In the genomic region with DNA sequence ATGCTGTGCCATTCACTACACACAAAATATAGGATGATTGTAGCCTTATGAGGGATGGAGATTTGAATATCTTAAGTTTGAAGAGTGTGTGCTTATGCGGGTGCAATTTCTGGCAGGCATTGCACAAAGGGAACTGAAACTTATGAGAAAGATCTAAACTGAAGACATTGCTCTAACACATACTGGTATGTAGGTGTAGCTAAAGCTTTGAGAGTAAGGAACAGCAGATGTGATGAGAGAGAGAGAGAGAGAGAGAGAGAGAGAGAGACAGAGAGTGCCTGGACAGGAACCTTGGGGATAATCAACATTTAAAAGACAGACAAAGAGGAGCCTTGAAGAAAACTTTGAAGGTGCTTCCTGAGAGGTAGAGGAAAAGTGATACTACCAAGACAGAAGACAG, we compare ENCODE assay signal across 15 cellular contexts.
DNase-seq lines count a peak whose midpoint lies in the region; ATAC-seq and TF ChIP-seq lines count a peak whose summit lies in the region.
"Had no signal": no experiment of that assay in that cellular context is flagged by ENCODE, and none has a peak within 500 bp of the region (broad histone marks: within the 10 kb centered on the region; RNA-seq: fewer than 3 reads in every experiment).

No MANE protein-coding gene starts in this region.

- no peaks in the 10 kb centered on the region for H3K9me2 ChIP-seq in OCI-LY7 (ENCODE audit: insufficient read depth, low read length)
- H3K9me2 ChIP-seq in PC-9 (ENCODE audit: insufficient read depth), result no peaks in the 10 kb centered on the region

- peak; percentile 64 for DNase-seq in OCI-LY7 (ENCODE audit: low spot score)
- DNase-seq in PC-9, result no peak
- no peak for DNase-seq in left lobe of liver (ENCODE audit: low spot score)
- no peak for DNase-seq in superior temporal gyrus (ENCODE audit: extremely low spot score)
- DNase-seq in activated gamma-delta T cell (lab: John Stamatoyannopoulos, UW), result no peak
- DNase-seq: activated CD4-positive, alpha-beta T cell treated with anti-CD3 and anti-CD28 coated beads, Interleukin-2, amount 50 U/mL, for 4 hours; DMS153; NCI-H1105; occipital lobe; SHP77 had no signal

- intact Hi-C loops in OCI-LY7 (cut with micrococcal nuclease; ENCODE audit: unreplicated experiment), result no loop called here
- intact Hi-C loops in PC-9 (cut with micrococcal nuclease; ENCODE audit: unreplicated experiment), result no loop called here

- BruUV-seq in OCI-LY7 (replicated peaks; lab: Mats Ljungman, UMichigan) (no TSS peak), PC-9 (replicated peaks; lab: Mats Ljungman, UMichigan) (no TSS peak)

- no peaks in the 10 kb centered on the region for H3K27me3 ChIP-seq in PC-9 (ENCODE audit: insufficient read depth, low read depth)

- H2AFZ ChIP-seq in OCI-LY7 (ENCODE audit: low read length) (no peak overlapping the region), PC-9 (no peak overlapping the region)

- no peak overlapping the region for H3K4me3 ChIP-seq in OCI-LY7 (ENCODE audit: low read depth, low read length, poor library complexity, severe bottlenecking)
- no peak overlapping the region for H3K4me3 ChIP-seq in PC-9

- peaks cover 7% of the 10 kb centered on the region for H3K4me1 ChIP-seq in OCI-LY7 (ENCODE audit: insufficient read depth, low read length, poor library complexity, severe bottlenecking)
- H3K4me1 ChIP-seq in PC-9 (replicated peaks; ENCODE audit: insufficient read depth), result no peaks in the 10 kb centered on the region

- H3K36me3 ChIP-seq in OCI-LY7 (ENCODE audit: insufficient read depth, low read length) (no peaks in the 10 kb centered on the region), PC-9 (ENCODE audit: low read depth) (no peaks in the 10 kb centered on the region)

- POLR2A ChIA-PET in OCI-LY7 (lab: Charles Lee) (interaction anchor here (0.6 kb wide), 1 partner anchor 21 kb away, joined by 3 read pairs; no protein-coding TSS in a partner anchor), PC-9 (lab: Charles Lee; ENCODE audit: unreplicated experiment) (no interaction called here)

- CTCF ChIA-PET in OCI-LY7 (lab: Charles Lee; ENCODE audit: unreplicated experiment) (no interaction called here), PC-9 (lab: Charles Lee) (no interaction called here)

- ATAC-seq in GM18861 (IDR thresholded peaks at IDR 0.05; ENCODE audit: unreplicated experiment) (peak; percentile 98), GM21423 (IDR thresholded peaks at IDR 0.05; ENCODE audit: unreplicated experiment) (peak; percentile 98), HG03066 (IDR thresholded peaks at IDR 0.05; ENCODE audit: low read depth, unreplicated experiment) (peak; percentile 95), left lobe of liver (no peak)
- ATAC-seq: HCT116 had no signal

- no peaks in the 10 kb centered on the region for H4K20me1 ChIP-seq in OCI-LY7 (ENCODE audit: insufficient read depth, low read length)
- H4K20me1 ChIP-seq in PC-9 (ENCODE audit: insufficient read depth), result no peaks in the 10 kb centered on the region

- TF ChIP-seq CTCF in OCI-LY7 (conservative IDR thresholded peaks at IDR 0.05; ENCODE audit: low read length), result no peak
- no peak for TF ChIP-seq CTCF in PC-9 (conservative IDR thresholded peaks at IDR 0.05)

- H3F3A ChIP-seq in PC-9 (ENCODE audit: insufficient read depth, low read depth), result no peaks in the 10 kb centered on the region

- H3K9me3 ChIP-seq in OCI-LY7 (ENCODE audit: low read length), result no peaks in the 10 kb centered on the region
- no peaks in the 10 kb centered on the region for H3K9me3 ChIP-seq in PC-9 (ENCODE audit: insufficient read depth, low read depth)

- H3K4me2 ChIP-seq in OCI-LY7 (ENCODE audit: low read length), result no peak overlapping the region
- H3K4me2 ChIP-seq in PC-9, result no peak overlapping the region

- H3K79me2 ChIP-seq in OCI-LY7 (ENCODE audit: insufficient read depth, low read depth, low read length) (no peaks in the 10 kb centered on the region), PC-9 (ENCODE audit: low read depth) (no peaks in the 10 kb centered on the region)

- no peak overlapping the region for H3K27ac ChIP-seq in OCI-LY7 (ENCODE audit: low read depth, low read length, poor library complexity, severe bottlenecking)
- H3K27ac ChIP-seq in PC-9, result no peak overlapping the region
- H3K27ac ChIP-seq: epithelial cell of prostate had no signal
